In the genomic region with DNA sequence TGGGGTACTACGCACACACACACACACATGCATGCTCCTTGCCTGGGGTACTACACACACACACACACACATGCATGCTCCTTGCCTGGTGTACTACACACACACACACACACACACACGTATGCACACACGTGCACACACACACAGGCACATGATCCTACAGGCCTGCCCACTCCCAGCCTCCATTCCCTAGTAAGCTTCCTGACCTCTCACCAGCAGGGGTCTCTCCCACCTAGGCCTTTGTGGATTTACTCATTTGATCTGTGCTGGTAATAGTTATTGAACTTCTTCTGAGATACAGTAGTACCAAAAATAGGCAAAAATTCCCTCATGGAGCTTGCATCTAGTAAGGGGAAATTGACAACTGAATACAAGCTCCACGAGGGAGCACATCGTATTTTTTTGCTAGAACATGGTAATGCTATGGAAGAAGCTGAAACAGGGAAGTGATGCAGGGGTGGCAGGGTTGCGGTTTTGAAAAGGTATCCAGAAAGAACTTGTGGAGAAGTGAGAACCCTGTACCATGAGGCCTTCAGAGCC, we compare ENCODE assay signal across 8 cellular contexts. TPM values are rescaled to one million over a fixed set of nuclear protein-coding genes. Genes with fewer than 3 reads are reported as not detected.
DNase-seq lines count a peak whose midpoint lies in the region; ATAC-seq, FAIRE-seq and TF ChIP-seq lines count a peak whose summit lies in the region.

No MANE protein-coding gene starts in this region.

- FAIRE-seq in astrocyte (lab: Jason Lieb, UNC) (no peak), keratinocyte (lab: Jason Lieb, UNC) (no peak)

- H3K4me3 ChIP-seq in astrocyte (ENCODE audit: insufficient read depth, low read depth, low read length) = no peak overlapping the region
- H3K4me3 ChIP-seq in keratinocyte (ENCODE audit: control insufficient read depth in 2 of 3, extremely low read depth in 1 of 3, insufficient read depth in 2 of 3, low read depth in 1 of 3, low read length in 3 of 3) = no peak overlapping the region
- no peak overlapping the region for H3K4me3 ChIP-seq in thoracic aorta

- H3K27ac Mint-ChIP-seq in activated CD4-positive, alpha-beta T cell treated with anti-CD3 and anti-CD28 coated beads for 36 hours = no peak overlapping the region
- H3K27ac Mint-ChIP-seq in astrocyte (ENCODE audit: unreplicated experiment) = no peak overlapping the region
- H3K27ac Mint-ChIP-seq in immature natural killer cell = peak overlapping the region in 1 of 6 donors; percentile 41

- H3K4me1 ChIP-seq in astrocyte (ENCODE audit: insufficient read depth, low read length) (peaks cover 6% of the 10 kb centered on the region), keratinocyte (ENCODE audit: control insufficient read depth, extremely low read depth, insufficient read depth, low read length) (peaks cover 16% of the 10 kb centered on the region), thoracic aorta (ENCODE audit: control insufficient read depth in 1 of 2, low read depth in 2 of 2) (peaks cover 6 to 9% of the 10 kb centered on the region in 2 donors)

- no peaks in the 10 kb centered on the region for H3K9me1 ChIP-seq in keratinocyte (ENCODE audit: control insufficient read depth, extremely low read depth, insufficient read depth, low read length)

- no peak overlapping the region for H3K27ac ChIP-seq in astrocyte (ENCODE audit: low read depth, low read length)
- no peak overlapping the region for H3K27ac ChIP-seq in keratinocyte (ENCODE audit: control insufficient read depth, insufficient read depth, low read length)
- peak overlapping the region in 1 of 2 donors; percentile 25 for H3K27ac ChIP-seq in thoracic aorta

- DNase-seq in activated CD4-positive, alpha-beta T cell treated with anti-CD3 and anti-CD28 coated beads for 36 hours = peak; percentile 66
- no peak for DNase-seq in activated CD4-positive, alpha-beta T cell treated with anti-CD3 and anti-CD28 coated beads, Interleukin-2, amount 50 U/mL, for 4 hours
- DNase-seq in NAMALWA (ENCODE audit: low spot score) (peak; percentile 56), astrocyte (ENCODE audit: low read depth) (no peak), keratinocyte (ENCODE audit: low read depth, low spot score) (no peak), thoracic aorta (ENCODE audit: low spot score) (no peak), NCI-H524 treated with DMSO at 0.1 percent for 48 hours (lab: John Stamatoyannopoulos, UW) (no peak), immature natural killer cell (no peak)

- H2AFZ ChIP-seq in astrocyte (ENCODE audit: low read depth, low read length) = no peak overlapping the region
- H2AFZ ChIP-seq in keratinocyte (ENCODE audit: control insufficient read depth, low read length) = no peak overlapping the region

- CTCF ChIA-PET in activated CD4-positive, alpha-beta T cell treated with anti-CD3 and anti-CD28 coated beads for 36 hours (lab: Charles Lee) = interaction anchor here (0.8 to 4.8 kb wide), 9 partner anchors 9 to 165 kb away, joined by 3 to 60 read pairs (median 5); a partner anchor contains a TSS

- H3K4me2 ChIP-seq in astrocyte (ENCODE audit: low read length) (peak overlapping the region; percentile 3), keratinocyte (ENCODE audit: control insufficient read depth, extremely low read depth, insufficient read depth, low read depth, low read length) (no peak overlapping the region)

- intact Hi-C loops in activated CD4-positive, alpha-beta T cell treated with anti-CD3 and anti-CD28 coated beads for 36 hours (cut with DNase I, micrococcal nuclease) = loop anchor here (1.0 kb wide), 1 partner anchor 162 kb away; no protein-coding TSS in a partner anchor

- H3K9ac ChIP-seq in astrocyte (ENCODE audit: low read length) (no peak overlapping the region), keratinocyte (ENCODE audit: control insufficient read depth, extremely low read depth, insufficient read depth, low read length) (no peak overlapping the region)

- TF ChIP-seq CTCF in astrocyte (IDR thresholded peaks at IDR 0.05; ENCODE audit: insufficient read depth, low read depth, low read length) (peak; percentile 48), keratinocyte (optimal IDR thresholded peaks at IDR 0.05 in 1 of 3, IDR thresholded peaks at IDR 0.05 in 1 of 3, conservative IDR thresholded peaks at IDR 0.05 in 1 of 3; ENCODE audit: extremely low read depth in 1 of 3, insufficient read depth in 2 of 3, low read length in 3 of 3) (peak; percentile 19 to 69 (median 60)), thoracic aorta (IDR thresholded peaks at IDR 0.05) (peak; percentile 49)

- H3K4me3 Mint-ChIP-seq in activated CD4-positive, alpha-beta T cell treated with anti-CD3 and anti-CD28 coated beads for 36 hours = no peak overlapping the region
- no peak overlapping the region for H3K4me3 Mint-ChIP-seq in astrocyte (ENCODE audit: unreplicated experiment)
- H3K4me3 Mint-ChIP-seq in immature natural killer cell = no peak overlapping the region

- H3K9me3 Mint-ChIP-seq in activated CD4-positive, alpha-beta T cell treated with anti-CD3 and anti-CD28 coated beads for 36 hours (ENCODE audit: low read depth) = no peaks in the 10 kb centered on the region
- H3K9me3 Mint-ChIP-seq in astrocyte (ENCODE audit: unreplicated experiment) (no peaks in the 10 kb centered on the region), immature natural killer cell (no peaks in the 10 kb centered on the region)

- H3K27me3 Mint-ChIP-seq in activated CD4-positive, alpha-beta T cell treated with anti-CD3 and anti-CD28 coated beads for 36 hours = no peaks in the 10 kb centered on the region
- H3K27me3 Mint-ChIP-seq in astrocyte (ENCODE audit: low read depth, unreplicated experiment) = peaks cover 7% of the 10 kb centered on the region
- H3K27me3 Mint-ChIP-seq in immature natural killer cell (ENCODE audit: low read depth in 3 of 3) = peaks cover 0 to 4% (median 2%) of the 10 kb centered on the region in 3 donors

- POLR2A ChIA-PET in activated CD4-positive, alpha-beta T cell treated with anti-CD3 and anti-CD28 coated beads for 36 hours (lab: Charles Lee) = no interaction called here

- H3K4me1 Mint-ChIP-seq in activated CD4-positive, alpha-beta T cell treated with anti-CD3 and anti-CD28 coated beads for 36 hours = peaks cover 14% of the 10 kb centered on the region
- peaks cover 5% of the 10 kb centered on the region for H3K4me1 Mint-ChIP-seq in astrocyte (ENCODE audit: low read depth, unreplicated experiment)
- peaks cover 23 to 24% of the 10 kb centered on the region in 2 donors for H3K4me1 Mint-ChIP-seq in immature natural killer cell

- H3K36me3 ChIP-seq in astrocyte (ENCODE audit: insufficient read depth, low read length) (no peaks in the 10 kb centered on the region), keratinocyte (ENCODE audit: control insufficient read depth in 2 of 2, extremely low read depth in 1 of 2, insufficient read depth in 2 of 2, low read length in 2 of 2) (no peaks in the 10 kb centered on the region), thoracic aorta (no peaks in the 10 kb centered on the region)

- H3K9me3 ChIP-seq in astrocyte (ENCODE audit: insufficient read depth, low read depth, low read length) (no peaks in the 10 kb centered on the region), keratinocyte (ENCODE audit: control insufficient read depth, low read depth, low read length) (no peaks in the 10 kb centered on the region), thoracic aorta (no peaks in the 10 kb centered on the region)

- no peaks in the 10 kb centered on the region for H3K79me2 ChIP-seq in astrocyte (ENCODE audit: insufficient read depth, low read length)
- no peaks in the 10 kb centered on the region for H3K79me2 ChIP-seq in keratinocyte (ENCODE audit: control insufficient read depth, insufficient read depth, low read length)

- H4K20me1 ChIP-seq in astrocyte (ENCODE audit: insufficient read depth, low read length) = no peaks in the 10 kb centered on the region
- H4K20me1 ChIP-seq in keratinocyte (ENCODE audit: control insufficient read depth, extremely low read depth, insufficient read depth, low read length) = no peaks in the 10 kb centered on the region

- peak; percentile 73 for ATAC-seq in activated CD4-positive, alpha-beta T cell treated with anti-CD3 and anti-CD28 coated beads for 36 hours
- no peak for ATAC-seq in thoracic aorta (ENCODE audit: insufficient number of reproducible peaks, low FRiP score, low read depth)

- no peaks in the 10 kb centered on the region for H3K36me3 Mint-ChIP-seq in activated CD4-positive, alpha-beta T cell treated with anti-CD3 and anti-CD28 coated beads for 36 hours (ENCODE audit: low read depth)
- H3K36me3 Mint-ChIP-seq in astrocyte (ENCODE audit: low read depth, unreplicated experiment) = peaks cover 7% of the 10 kb centered on the region
- H3K36me3 Mint-ChIP-seq in immature natural killer cell = peaks cover 0 to 3% (median 0%) of the 10 kb centered on the region in 3 donors

- dilution Hi-C loops in keratinocyte (cut with MboI; ENCODE audit: extremely low pct_ligation_motif_present, low sequenced_read_pairs) = no loop called here

- H3K27me3 ChIP-seq in astrocyte (ENCODE audit: insufficient read depth, low read length) (no peaks in the 10 kb centered on the region), keratinocyte (ENCODE audit: control insufficient read depth, extremely low read depth, insufficient read depth, low read length) (no peaks in the 10 kb centered on the region), thoracic aorta (replicated peaks; ENCODE audit: insufficient read depth) (no peaks in the 10 kb centered on the region)

RNA-seq across cellular contexts. Expression of a gene that starts 19.1 kb away (rescaled TPM):
- 1 to 10 TPM; 1.8 to 2.3 TPM for total RNA-seq in activated CD4-positive, alpha-beta T cell treated with anti-CD3 and anti-CD28 coated beads for 36 hours
- 3.9 and 4.1 TPM in 2 replicates for total RNA-seq in astrocyte
- polyA plus RNA-seq in keratinocyte = 1.1 to 2.4 TPM (median 1.3 TPM) in 3 replicates
- polyA plus RNA-seq in keratinocyte (2011; ENCODE audit: low read depth) = 2.2 TPM
- 0.30 and 0.50 TPM in 2 replicates for polyA plus RNA-seq in keratinocyte (2011; cell fraction: cytosol; rRNA removed)
- 6.2 and 6.4 TPM in 2 replicates for polyA plus RNA-seq in keratinocyte (2011; cell fraction: nucleus; rRNA removed)
- polyA plus RNA-seq in keratinocyte (2012; ENCODE audit: low replicate concordance) = 0.61 and 2.7 TPM in 2 replicates
- 1.2 to 3.3 TPM (median 2.0 TPM) in 3 replicates for polyA minus RNA-seq in keratinocyte
- not detected for polyA minus RNA-seq in keratinocyte (2011; cell fraction: cytosol; rRNA and poly(A)+ RNA removed)
- 2.6 and 3.9 TPM in 2 replicates for polyA minus RNA-seq in keratinocyte (2011; cell fraction: nucleus; rRNA and poly(A)+ RNA removed)
- 10 to 100 TPM in 1 of 2 donors, 1 to 10 TPM in 1; 3.0 to 14.9 TPM for total RNA-seq in thoracic aorta
- under 1 TPM in 2 of 3 donors, not detected in 1; 0.39 to 0.45 TPM for polyA plus RNA-seq in immature natural killer cell

RNA-seq across cellular contexts. Expression of a gene that starts 19.2 kb away (rescaled TPM):
- total RNA-seq in activated CD4-positive, alpha-beta T cell treated with anti-CD3 and anti-CD28 coated beads for 36 hours = 10 to 100 TPM; 23.0 to 23.8 TPM
- 39.5 and 45.6 TPM in 2 replicates for total RNA-seq in astrocyte
- 38.4 to 58.8 TPM (median 43.7 TPM) in 3 replicates for polyA plus RNA-seq in keratinocyte
- 9.6 TPM for polyA plus RNA-seq in keratinocyte (2011; ENCODE audit: low read depth)
- 30.3 and 31.4 TPM in 2 replicates for polyA plus RNA-seq in keratinocyte (2011; cell fraction: cytosol; rRNA removed)
- polyA plus RNA-seq in keratinocyte (2011; cell fraction: nucleus; rRNA removed) = 81.5 and 88.8 TPM in 2 replicates
- polyA plus RNA-seq in keratinocyte (2012; ENCODE audit: low replicate concordance) = 31.1 and 34.2 TPM in 2 replicates
- 39.1 to 63.4 TPM (median 52.9 TPM) in 3 replicates for polyA minus RNA-seq in keratinocyte
- polyA minus RNA-seq in keratinocyte (2011; cell fraction: cytosol; rRNA and poly(A)+ RNA removed) = 34.1 TPM
- 27.2 and 30.3 TPM in 2 replicates for polyA minus RNA-seq in keratinocyte (2011; cell fraction: nucleus; rRNA and poly(A)+ RNA removed)
- 10 to 100 TPM; 59.3 to 84.6 TPM for total RNA-seq in thoracic aorta
- 1 to 10 TPM; 5.3 to 7.8 (median 5.4) TPM for polyA plus RNA-seq in immature natural killer cell

RNA-seq across cellular contexts. Expression of a gene that starts 26.8 kb away (rescaled TPM):
- total RNA-seq in activated CD4-positive, alpha-beta T cell treated with anti-CD3 and anti-CD28 coated beads for 36 hours = 10 to 100 TPM; 68.3 to 78.5 TPM
- total RNA-seq in astrocyte = 42.3 and 47.0 TPM in 2 replicates
- polyA plus RNA-seq in keratinocyte = 4.0 to 5.4 TPM (median 5.4 TPM) in 3 replicates
- polyA plus RNA-seq in keratinocyte (2011; ENCODE audit: low read depth) = 9.1 TPM
- 2.2 and 2.7 TPM in 2 replicates for polyA plus RNA-seq in keratinocyte (2011; cell fraction: cytosol; rRNA removed)
- polyA plus RNA-seq in keratinocyte (2011; cell fraction: nucleus; rRNA removed) = 10.0 and 12.0 TPM in 2 replicates
- polyA plus RNA-seq in keratinocyte (2012; ENCODE audit: low replicate concordance) = 3.8 and 31.2 TPM in 2 replicates
- 8.1 to 9.5 TPM (median 8.6 TPM) in 3 replicates for polyA minus RNA-seq in keratinocyte
- polyA minus RNA-seq in keratinocyte (2011; cell fraction: cytosol; rRNA and poly(A)+ RNA removed) = 5.8 TPM
- 9.0 and 10.8 TPM in 2 replicates for polyA minus RNA-seq in keratinocyte (2011; cell fraction: nucleus; rRNA and poly(A)+ RNA removed)
- 100 to 1,000 TPM in 1 of 2 donors, 10 to 100 TPM in 1; 96.8 to 117 TPM for total RNA-seq in thoracic aorta
- polyA plus RNA-seq in immature natural killer cell = 10 to 100 TPM; 42.1 to 46.6 (median 43.4) TPM

Comparison
In these comparisons a context has a peak if more than half of its experiments do, and no peak if none do; other contexts are left out.
1. DNase-seq: peak in activated CD4-positive, alpha-beta T cell treated with anti-CD3 and anti-CD28 coated beads for 36 hours (single experiment) and NAMALWA (single experiment); none in activated CD4-positive, alpha-beta T cell treated with anti-CD3 and anti-CD28 coated beads, Interleukin-2, amount 50 U/mL, for 4 hours (0 of 2), astrocyte (single experiment), keratinocyte (single experiment), thoracic aorta (single experiment), NCI-H524 treated with DMSO at 0.1 percent for 48 hours (single experiment) and immature natural killer cell (0 of 3).
2. Peak in every context shown above with its lines, with median percentiles within 50 percentile points of each other: CTCF ChIP-seq.